ENCODE assay signal across 16 cellular contexts in genomic region chr6:77633993-77634392, GRCh38. TPM values are rescaled to one million over a fixed set of nuclear protein-coding genes. Genes with fewer than 3 reads are reported as not detected.
"Had no signal": no experiment of that assay in that cellular context is flagged by ENCODE, and none has a peak within 500 bp of the region (broad histone marks: within the 10 kb centered on the region; RNA-seq: fewer than 3 reads in every experiment).

No MANE protein-coding gene starts in this region.

- H3K27ac Mint-ChIP-seq: activated naive CD4-positive, alpha-beta T cell treated with anti-CD3 and anti-CD28 coated beads for 36 hours; activated naive CD8-positive, alpha-beta T cell treated with anti-CD3 and anti-CD28 coated beads, Interleukin-2, amount 50 U/mL, for 24 hours; nephron progenitor cell; progenitor cell of endocrine pancreas; stimulated activated naive CD8-positive, alpha-beta T cell treated with anti-CD3 and anti-CD28 coated beads, Interleukin-15, Interleukin-2, amounts not matched to agents 100 ng/mL and 50 ng/mL, for 24 hours had no signal

- H3K4me3 ChIP-seq: body of pancreas, coronary artery, spleen, upper lobe of left lung had no signal

- H3K9me3 ChIP-seq: body of pancreas, upper lobe of left lung had no signal

- DNase-seq: activated CD4-positive, alpha-beta T cell treated with anti-CD3 and anti-CD28 coated beads, Interleukin-2, amount 50 U/mL, for 1 hour; activated naive CD4-positive, alpha-beta T cell treated with anti-CD3 and anti-CD28 coated beads for 36 hours; activated naive CD8-positive, alpha-beta T cell treated with anti-CD3 and anti-CD28 coated beads, Interleukin-2, amount 50 U/mL, for 24 hours; activated T-cell treated with anti-CD3 and anti-CD28 coated beads for 4 hours; body of pancreas; central memory CD4-positive, alpha-beta T cell; foreskin fibroblast; head of caudate nucleus; nephron progenitor cell; right cardiac atrium; spleen; upper lobe of left lung had no signal

- H3K4me1 ChIP-seq: body of pancreas, spleen, upper lobe of left lung had no signal

- H3K4me1 Mint-ChIP-seq: activated naive CD8-positive, alpha-beta T cell treated with anti-CD3 and anti-CD28 coated beads, Interleukin-2, amount 50 U/mL, for 24 hours; nephron progenitor cell had no signal

- H3K27me3 ChIP-seq: body of pancreas, spleen, upper lobe of left lung had no signal

- H3K27me3 Mint-ChIP-seq: activated naive CD8-positive, alpha-beta T cell treated with anti-CD3 and anti-CD28 coated beads, Interleukin-2, amount 50 U/mL, for 24 hours; progenitor cell of endocrine pancreas; stimulated activated naive CD8-positive, alpha-beta T cell treated with anti-CD3 and anti-CD28 coated beads, Interleukin-15, Interleukin-2, amounts not matched to agents 100 ng/mL and 50 ng/mL, for 24 hours had no signal

- H3K36me3 ChIP-seq: spleen, upper lobe of left lung had no signal

- ATAC-seq: activated naive CD8-positive, alpha-beta T cell treated with anti-CD3 and anti-CD28 coated beads, Interleukin-2, amount 50 U/mL, for 24 hours; body of pancreas; esophagus mucosa; right cardiac atrium had no signal

- H3K9me3 Mint-ChIP-seq: activated naive CD8-positive, alpha-beta T cell treated with anti-CD3 and anti-CD28 coated beads, Interleukin-2, amount 50 U/mL, for 24 hours; nephron progenitor cell had no signal

- H3K27ac ChIP-seq: body of pancreas, coronary artery, spleen, upper lobe of left lung had no signal

- H3K4me3 Mint-ChIP-seq: activated naive CD4-positive, alpha-beta T cell treated with anti-CD3 and anti-CD28 coated beads for 36 hours; activated naive CD8-positive, alpha-beta T cell treated with anti-CD3 and anti-CD28 coated beads, Interleukin-2, amount 50 U/mL, for 24 hours; nephron progenitor cell; stimulated activated naive CD8-positive, alpha-beta T cell treated with anti-CD3 and anti-CD28 coated beads, Interleukin-15, Interleukin-2, amounts not matched to agents 100 ng/mL and 50 ng/mL, for 24 hours had no signal

RNA-seq across cellular contexts. Expression of gene MEI4, which starts 18.8 kb away (rescaled TPM):
- total RNA-seq: activated naive CD4-positive, alpha-beta T cell treated with anti-CD3 and anti-CD28 coated beads for 36 hours; esophagus mucosa; upper lobe of left lung had no signal
